In the genomic region with DNA sequence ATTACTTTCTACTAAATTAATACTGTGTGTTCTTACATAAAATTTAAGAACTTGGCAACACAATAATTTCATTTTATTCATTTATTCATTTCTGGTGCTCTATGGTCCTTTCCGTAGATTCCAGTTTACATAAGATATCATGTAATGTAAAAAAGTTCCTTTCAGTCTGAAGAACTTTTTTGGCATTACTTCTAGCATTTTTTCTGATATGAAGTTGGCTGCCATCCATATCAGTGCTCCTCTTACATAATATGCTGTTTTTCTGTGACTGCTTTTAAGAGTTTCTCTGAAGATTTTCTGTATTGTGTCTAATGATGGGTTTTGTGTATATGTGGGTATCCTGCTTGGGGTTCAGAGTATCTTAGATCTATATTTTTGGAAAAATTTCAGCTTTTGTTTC, we compare ENCODE assay signal across 2 cellular contexts.
TF ChIP-seq lines count a peak whose summit lies in the region.

No MANE protein-coding gene starts in this region.

TF ChIP-seq in HepG2, 621 proteins besides CTCF, POLR2A, EP300 and RAD21:
- TF ChIP-seq, protein P1, sequence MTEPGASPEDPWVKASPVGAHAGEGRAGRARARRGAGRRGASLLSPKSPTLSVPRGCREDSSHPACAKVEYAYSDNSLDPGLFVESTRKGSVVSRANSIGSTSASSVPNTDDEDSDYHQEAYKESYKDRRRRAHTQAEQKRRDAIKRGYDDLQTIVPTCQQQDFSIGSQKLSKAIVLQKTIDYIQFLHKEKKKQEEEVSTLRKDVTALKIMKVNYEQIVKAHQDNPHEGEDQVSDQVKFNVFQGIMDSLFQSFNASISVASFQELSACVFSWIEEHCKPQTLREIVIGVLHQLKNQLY (CRISPR knock-in tag; IDR thresholded peaks at IDR 0.05) = no peak
- TF ChIP-seq ZXDC (CRISPR knock-in tag; IDR thresholded peaks at IDR 0.05) (no peak), MAFK (conservative IDR thresholded peaks at IDR 0.05 in 1 of 2, IDR thresholded peaks at IDR 0.05 in 1 of 2; ENCODE audit: low read length in 2 of 2) (no peak), GTF3A (CRISPR knock-in tag; conservative IDR thresholded peaks at IDR 0.05) (no peak)
- TF ChIP-seq, protein P2, sequence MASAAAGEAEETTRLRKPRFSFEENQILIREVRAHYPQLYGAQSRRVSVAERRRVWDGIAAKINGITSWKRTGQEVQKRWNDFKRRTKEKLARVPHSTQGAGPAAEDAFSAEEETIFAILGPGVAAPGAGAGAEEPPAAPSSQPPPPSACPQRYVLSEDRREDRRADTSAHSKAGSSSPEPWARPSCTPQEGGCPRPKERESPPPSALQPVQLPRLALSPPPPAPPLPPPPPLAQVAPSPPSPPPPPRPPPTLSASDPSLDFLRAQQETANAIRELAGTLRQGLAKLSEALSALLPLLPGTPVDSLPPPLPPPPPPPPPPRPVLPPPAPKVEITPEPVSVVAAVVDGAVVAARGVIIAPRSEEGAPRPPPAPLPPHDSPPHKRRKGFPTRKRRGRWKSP (CRISPR knock-in tag; IDR thresholded peaks at IDR 0.05) = no peak

TF ChIP-seq in K562, 482 proteins besides CTCF, POLR2A, EP300 and RAD21:
- TF ChIP-seq BRD4 (IDR thresholded peaks at IDR 0.05) = no peak
- TF ChIP-seq BACH1 (tag; IDR thresholded peaks at IDR 0.05) = no peak
- TF ChIP-seq SMARCE1 (IDR thresholded peaks at IDR 0.05) = no peak
- TF ChIP-seq SMARCB1 (IDR thresholded peaks at IDR 0.05; ENCODE audit: insufficient read length, low read depth) = no peak
- peak; percentile 42 for TF ChIP-seq NFIC (IDR thresholded peaks at IDR 0.05)
- TF ChIP-seq ZFX (CRISPR knock-in tag; IDR thresholded peaks at IDR 0.05) = no peak
- no peak for TF ChIP-seq RFX1 (IDR thresholded peaks at IDR 0.05)
TF ChIP-seq in K562: peak in this region for 1.
